Comparison of ENCODE assay signal across 8 cellular contexts in genomic region chr2:70161069-70161534, GRCh38. TPM values are rescaled to one million over a fixed set of nuclear protein-coding genes. Genes with fewer than 3 reads are reported as not detected.
A peak's percentile ranks its signal among the peaks of the same experiment; 100 is the strongest.
DNase-seq lines count a peak whose midpoint lies in the region; ATAC-seq and TF ChIP-seq lines count a peak whose summit lies in the region.

No MANE protein-coding gene starts in this region.

- no peaks in the 10 kb centered on the region for H4K20me1 ChIP-seq in OCI-LY3 (ENCODE audit: insufficient read depth, low read length)

- peak overlapping the region; percentile 28 for H3K9ac ChIP-seq in OCI-LY3 (ENCODE audit: low read length)

- H3K36me3 ChIP-seq in OCI-LY3 (replicated peaks; ENCODE audit: low read depth, low read length) (peaks cover 2% of the 10 kb centered on the region), gastroesophageal sphincter (peaks cover 0 to 98% of the 10 kb centered on the region in 2 donors)

- H3K4me1 ChIP-seq in OCI-LY3 (ENCODE audit: low read length) (peaks cover 26% of the 10 kb centered on the region), gastroesophageal sphincter (no peaks in the 10 kb centered on the region)

- peak overlapping the region; percentile 62 for H3K27ac ChIP-seq in OCI-LY3 (ENCODE audit: low read length)
- no peak overlapping the region for H3K27ac ChIP-seq in gastroesophageal sphincter

- CTCF ChIA-PET in activated CD4-positive, alpha-beta T cell treated with anti-CD3 and anti-CD28 coated beads for 36 hours (lab: Charles Lee): no interaction called here

- peaks cover 7% of the 10 kb centered on the region for H3K4me1 Mint-ChIP-seq in activated CD4-positive, alpha-beta T cell treated with anti-CD3 and anti-CD28 coated beads for 36 hours
- no peaks in the 10 kb centered on the region for H3K4me1 Mint-ChIP-seq in nephron progenitor cell

- H3K36me3 Mint-ChIP-seq in activated CD4-positive, alpha-beta T cell treated with anti-CD3 and anti-CD28 coated beads for 36 hours (ENCODE audit: low read depth): peaks cover 24% of the 10 kb centered on the region
- H3K36me3 Mint-ChIP-seq in nephron progenitor cell (ENCODE audit: low read depth): peaks cover 42% of the 10 kb centered on the region

- no peaks in the 10 kb centered on the region for H3K27me3 Mint-ChIP-seq in activated CD4-positive, alpha-beta T cell treated with anti-CD3 and anti-CD28 coated beads for 36 hours
- no peaks in the 10 kb centered on the region for H3K27me3 Mint-ChIP-seq in nephron progenitor cell (ENCODE audit: low read depth, poor library complexity)

- peak overlapping the region; percentile 41 for H3K4me3 ChIP-seq in OCI-LY3 (ENCODE audit: low read length)
- H3K4me3 ChIP-seq in gastroesophageal sphincter: no peak overlapping the region

- TF ChIP-seq CTCF in OCI-LY3 (IDR thresholded peaks at IDR 0.05; ENCODE audit: low read depth, low read length) (no peak), nephron progenitor cell (IDR thresholded peaks at IDR 0.05) (no peak), gastroesophageal sphincter (IDR thresholded peaks at IDR 0.05) (no peak)

- no peaks in the 10 kb centered on the region for H3K9me3 Mint-ChIP-seq in activated CD4-positive, alpha-beta T cell treated with anti-CD3 and anti-CD28 coated beads for 36 hours (ENCODE audit: low read depth)
- no peaks in the 10 kb centered on the region for H3K9me3 Mint-ChIP-seq in nephron progenitor cell

- peak; percentile 24 for DNase-seq in activated CD4-positive, alpha-beta T cell treated with anti-CD3 and anti-CD28 coated beads for 36 hours
- DNase-seq in activated CD4-positive, alpha-beta T cell treated with anti-CD3 and anti-CD28 coated beads, Interleukin-2, amount 50 U/mL, for 1 hour: no peak
- no peak for DNase-seq in nephron progenitor cell
- DNase-seq in DMS153 treated with DMSO at 0.1 percent for 48 hours (lab: John Stamatoyannopoulos, UW; ENCODE audit: unreplicated experiment): no peak
- no peak for DNase-seq in NCI-H1417 treated with DMSO at 0.1 percent for 48 hours (lab: John Stamatoyannopoulos, UW)

- peak overlapping the region; percentile 20 for H3K27ac Mint-ChIP-seq in activated CD4-positive, alpha-beta T cell treated with anti-CD3 and anti-CD28 coated beads for 36 hours
- peak overlapping the region; percentile 64 for H3K27ac Mint-ChIP-seq in nephron progenitor cell

- no peaks in the 10 kb centered on the region for H3K79me2 ChIP-seq in OCI-LY3 (ENCODE audit: low read length)

- TF ChIP-seq POLR2A in gastroesophageal sphincter (IDR thresholded peaks at IDR 0.05): no peak

- H3K4me3 Mint-ChIP-seq in activated CD4-positive, alpha-beta T cell treated with anti-CD3 and anti-CD28 coated beads for 36 hours: no peak overlapping the region
- no peak overlapping the region for H3K4me3 Mint-ChIP-seq in nephron progenitor cell

- peak; percentile 78 for ATAC-seq in activated CD4-positive, alpha-beta T cell treated with anti-CD3 and anti-CD28 coated beads for 36 hours
- ATAC-seq in HG02798 (IDR thresholded peaks at IDR 0.05; ENCODE audit: poor library complexity, unreplicated experiment) (peak; percentile 80), gastroesophageal sphincter (no peak)

- peak overlapping the region; percentile 64 for H3K4me2 ChIP-seq in OCI-LY3 (ENCODE audit: low read length)

- no peaks in the 10 kb centered on the region for H3K27me3 ChIP-seq in OCI-LY3 (ENCODE audit: low read depth, low read length)
- no peaks in the 10 kb centered on the region for H3K27me3 ChIP-seq in gastroesophageal sphincter

- no peak for TF ChIP-seq EP300 in gastroesophageal sphincter (IDR thresholded peaks at IDR 0.05)

- WGBS in gastroesophageal sphincter (ENCODE audit: low coverage in 1 of 2), 2 donors: 68 to 75% methylated on average over 2 of the region's 2 CpGs

- intact Hi-C loops in activated CD4-positive, alpha-beta T cell treated with anti-CD3 and anti-CD28 coated beads for 36 hours (cut with DNase I, micrococcal nuclease): loop anchor here in 1 of 2 experiments (5.0 kb wide), 1 partner anchor 66 kb away; no protein-coding TSS in a partner anchor

- H3K9me3 ChIP-seq in OCI-LY3 (ENCODE audit: insufficient read depth, low read length): no peaks in the 10 kb centered on the region
- H3K9me3 ChIP-seq in gastroesophageal sphincter: no peaks in the 10 kb centered on the region

- POLR2A ChIA-PET in activated CD4-positive, alpha-beta T cell treated with anti-CD3 and anti-CD28 coated beads for 36 hours (lab: Charles Lee): no interaction called here

- H2AFZ ChIP-seq in OCI-LY3 (ENCODE audit: low read depth, low read length): no peak overlapping the region

RNA-seq across cellular contexts. Expression of gene C2orf42, which starts 29.7 kb away (rescaled TPM):
- total RNA-seq in activated CD4-positive, alpha-beta T cell treated with anti-CD3 and anti-CD28 coated beads for 36 hours: 10 to 100 TPM; 22.6 to 23.3 TPM
- 10 to 100 TPM; 17.5 to 32.1 (median 23.2) TPM for total RNA-seq in gastroesophageal sphincter
